8 cellular contexts compared by ENCODE assay signal in genomic region chr4:186191266-186192067, GRCh38. TPM values are rescaled to one million over a fixed set of nuclear protein-coding genes. Genes with fewer than 3 reads are reported as not detected.
DNase-seq lines count a peak whose midpoint lies in the region; ATAC-seq and TF ChIP-seq lines count a peak whose summit lies in the region.

TSS of gene CYP4V2 (plus strand) at chr4:186191567. CDS start at chr4:186191824, 257 bp downstream.

- H3K27ac Mint-ChIP-seq in WTC11, result peak within 1 kb of the TSS; percentile 91

- peak; percentile 90 for ATAC-seq in HG02610 (IDR thresholded peaks at IDR 0.05; ENCODE audit: unreplicated experiment)
- peak; percentile 67 for ATAC-seq in WTC11

- POLR2A ChIA-PET in WTC11 (lab: Charles Lee), result no interaction called here

- CTCF ChIA-PET in WTC11 (lab: Charles Lee), result interaction anchor here (0.7 to 2.4 kb wide), 9 partner anchors 10 to 282 kb away, joined by 3 to 7 read pairs (median 3); partner anchors contain the start of gene TLR3

- H3K27me3 Mint-ChIP-seq in WTC11 (ENCODE audit: low read depth), result no peaks in the 10 kb centered on the region; the same call in 1 of the 2 replicates

- peaks cover 3% of the 10 kb centered on the region; the same call in 1 of the 2 replicates for H3K9me3 Mint-ChIP-seq in WTC11

- TF ChIP-seq CTCF in WTC11 (IDR thresholded peaks at IDR 0.05) (no peak), cardiac fibroblast (IDR thresholded peaks at IDR 0.05; ENCODE audit: low read depth, low read length) (no peak)

- peak within 1 kb of the TSS; percentile 87 for H3K4me3 Mint-ChIP-seq in WTC11

- H3K4me3 ChIP-seq in cardiac fibroblast (replicated peaks in 1 of 2; ENCODE audit: low read depth in 2 of 2, low read length in 2 of 2), result peak within 1 kb of the TSS; percentile 81 to 84

- H3K36me3 Mint-ChIP-seq in WTC11, result no peaks in the 10 kb centered on the region

- DNase-seq in NCI-H2029 (lab: John Stamatoyannopoulos, UW), result peak; percentile 40
- DNase-seq in NCI-H2029 treated with DMSO at 0.1 percent for 48 hours (lab: John Stamatoyannopoulos, UW), result no peak
- DNase-seq in NCI-H1092 (lab: John Stamatoyannopoulos, UW), result peak; percentile 75
- DNase-seq in WTC11 (ENCODE audit: low spot score), result peak; percentile 73
- DNase-seq in cardiac fibroblast (ENCODE audit: low read depth in 2 of 2), result peak; percentile 80 to 88
- peak; percentile 84 for DNase-seq in islet precursor cell
- peak; percentile 77 to 81 for DNase-seq in stimulated activated CD4-positive, alpha-beta T cell treated with anti-CD3 and anti-CD28 coated beads, Interleukin-15, amount 100 ng/mL, for 1 hour (ENCODE audit: low read depth in 1 of 2, low spot score in 1 of 2)

- H3K4me1 Mint-ChIP-seq in WTC11, result peaks cover 34% of the 10 kb centered on the region

TF ChIP-seq in WTC11, 78 proteins besides CTCF, POLR2A, EP300 and RAD21 (continues in another document):
- peak; percentile 65 for TF ChIP-seq MAX (CRISPR knock-in tag; IDR thresholded peaks at IDR 0.05)
- TF ChIP-seq ZSCAN18 (CRISPR knock-in tag; IDR thresholded peaks at IDR 0.05), result peak; percentile 39; the same call in 1 of the 2 replicates
- TF ChIP-seq NR1H2 (CRISPR knock-in tag; IDR thresholded peaks at IDR 0.05), result no peak
- no peak for TF ChIP-seq ZNF281 (CRISPR knock-in tag; IDR thresholded peaks at IDR 0.05)
- no peak for TF ChIP-seq ATF6 (CRISPR knock-in tag; IDR thresholded peaks at IDR 0.05)
- TF ChIP-seq MXD4 (CRISPR knock-in tag; IDR thresholded peaks at IDR 0.05; ENCODE audit: borderline replicate concordance), result 0 out of 2 replicates have a peak, but pooled peaks have one; percentile 53
- TF ChIP-seq E2F5 (CRISPR knock-in tag; IDR thresholded peaks at IDR 0.05), result peak; percentile 86; the same call in 1 of the 2 replicates
- TF ChIP-seq JAZF1 (CRISPR knock-in tag; IDR thresholded peaks at IDR 0.05), result no peak
- TF ChIP-seq EMX1 (CRISPR knock-in tag; IDR thresholded peaks at IDR 0.05), result peak; percentile 42; the same call in 1 of the 2 replicates
- TF ChIP-seq ZMAT4 (CRISPR knock-in tag; IDR thresholded peaks at IDR 0.05), result no peak
- no peak for TF ChIP-seq ETV6 (CRISPR knock-in tag; IDR thresholded peaks at IDR 0.05)
- peak; percentile 69; the same call in 1 of the 2 replicates for TF ChIP-seq ESRRA (CRISPR knock-in tag; IDR thresholded peaks at IDR 0.05; ENCODE audit: borderline replicate concordance)
- no peak; the same call in 1 of the 2 replicates for TF ChIP-seq E2F1 (CRISPR knock-in tag; IDR thresholded peaks at IDR 0.05)
- no peak for TF ChIP-seq CREB1 (CRISPR knock-in tag; IDR thresholded peaks at IDR 0.05)
- 0 out of 2 replicates have a peak, but pooled peaks have one; percentile 56 for TF ChIP-seq SMAD3 (CRISPR knock-in tag; IDR thresholded peaks at IDR 0.05; ENCODE audit: borderline replicate concordance)
- peak; percentile 68; the same call in 1 of the 2 replicates for TF ChIP-seq GABPB1 (CRISPR knock-in tag; IDR thresholded peaks at IDR 0.05)
- TF ChIP-seq ZNF138 (CRISPR knock-in tag; conservative IDR thresholded peaks at IDR 0.05), result 0 out of 2 replicates have a peak, but pooled peaks have one; percentile 55
- TF ChIP-seq TP53 (CRISPR knock-in tag; IDR thresholded peaks at IDR 0.05), result peak; percentile 45; the same call in 1 of the 2 replicates
- TF ChIP-seq USF1 (CRISPR knock-in tag; IDR thresholded peaks at IDR 0.05), result peak; percentile 73

RNA-seq across cellular contexts. Expression of gene CYP4V2, which starts in this region (rescaled TPM):
- 2.0 to 3.1 TPM (median 2.2 TPM) in 3 replicates for total RNA-seq in WTC11 (2021)
